In the genomic region with DNA sequence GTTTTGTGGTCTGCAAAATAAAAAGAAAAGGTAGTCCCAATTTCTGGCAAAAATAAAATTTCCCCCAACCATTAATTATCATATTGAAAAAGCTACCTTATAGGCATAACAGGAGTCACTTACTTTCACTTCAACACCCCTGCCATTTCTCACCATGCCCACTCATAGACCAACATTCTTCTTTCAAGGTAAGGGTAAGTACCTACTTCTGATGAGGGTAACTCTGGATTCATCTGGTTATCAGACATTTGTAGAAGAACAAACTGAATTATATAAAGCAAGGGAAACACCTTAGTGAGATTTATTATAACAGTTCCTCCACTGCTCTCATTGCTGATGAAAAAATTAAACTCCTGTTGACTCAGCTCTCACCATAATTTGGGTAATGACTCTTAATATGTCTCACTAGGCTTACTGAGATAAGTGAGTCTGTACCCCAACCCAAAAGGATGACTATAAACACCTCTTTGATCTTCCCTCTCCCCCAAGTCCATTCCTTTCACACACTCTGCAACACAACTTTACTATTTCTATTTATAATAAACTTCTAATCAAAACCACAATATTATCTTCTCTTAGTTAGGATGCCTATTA, we compare ENCODE assay signal across 30 cellular contexts.
"Had no signal": no experiment of that assay in that cellular context is flagged by ENCODE, and none has a peak within 500 bp of the region (broad histone marks: within the 10 kb centered on the region; RNA-seq: fewer than 3 reads in every experiment).

No MANE protein-coding gene starts in this region.

- H3K4me3 ChIP-seq: ascending aorta, breast epithelium, cardiac muscle cell, colonic mucosa, esophagus squamous epithelium, gastroesophageal sphincter had no signal

- H3K9me3 Mint-ChIP-seq: activated B cell treated with CpG ODN at 0.5 μM for 24 hours, brain had no signal

- H3K27ac ChIP-seq: ascending aorta, breast epithelium, cardiac muscle cell, colonic mucosa, epithelial cell of prostate, esophagus squamous epithelium, gastroesophageal sphincter, WERI-Rb-1 had no signal

- ATAC-seq: activated CD4-positive, CD25-positive, alpha-beta regulatory T cell treated with anti-CD3 and anti-CD28 coated beads, Interleukin-2, amount 50 U/mL, for 24 hours; activated CD8-positive, alpha-beta memory T cell treated with anti-CD3 and anti-CD28 coated beads, Interleukin-2, amount 10 ng/mL, durations not matched to agents 7 days and 5 days; gastroesophageal sphincter; T-helper 17 cell had no signal

- H3K4me1 ChIP-seq: ascending aorta, breast epithelium, colonic mucosa, esophagus squamous epithelium, gastroesophageal sphincter had no signal

- H3K36me3 ChIP-seq: ascending aorta, breast epithelium, cardiac muscle cell, colonic mucosa, esophagus squamous epithelium, gastroesophageal sphincter, WERI-Rb-1 had no signal

- H3K36me3 Mint-ChIP-seq: brain had no signal

- H3K4me3 Mint-ChIP-seq: activated B cell treated with CpG ODN at 0.5 μM for 24 hours; activated CD4-positive, alpha-beta memory T cell treated with anti-CD3 and anti-CD28 coated beads, Interleukin-2, amount 10 ng/mL, durations not matched to agents 7 days and 5 days; activated CD4-positive, alpha-beta T cell treated with anti-CD3 and anti-CD28 coated beads, Interleukin-2, amount 10 ng/mL, durations not matched to agents 7 days and 5 days; activated CD8-positive, alpha-beta memory T cell treated with anti-CD3 and anti-CD28 coated beads, Interleukin-2, amount 10 ng/mL, durations not matched to agents 7 days and 5 days; activated naive CD8-positive, alpha-beta T cell; activated T-helper 1 cell treated with anti-CD3 and anti-CD28 coated beads, Interleukin-12 subunit alpha, Interleukin-12 subunit beta, Interleukin-2, Interleukin-4 antibody, amounts not matched to agents 30 ng/mL and 10 ng/mL and 1 ng/mL, durations not matched to agents 14 hours and 24 hours and 36 hours; brain; T-helper 17 cell; T-helper 2 cell treated with Interferon-gamma antibody and Interleukin-4, amounts not matched to agents 5 μg/mL and 100 μg/mL, for 36 hours had no signal

- H3K27me3 Mint-ChIP-seq: activated B cell treated with CpG ODN at 0.5 μM for 24 hours; activated CD4-positive, alpha-beta memory T cell treated with anti-CD3 and anti-CD28 coated beads, Interleukin-2, amount 10 ng/mL, durations not matched to agents 7 days and 5 days; activated CD4-positive, alpha-beta T cell treated with anti-CD3 and anti-CD28 coated beads, Interleukin-2, amount 10 ng/mL, durations not matched to agents 7 days and 5 days; activated CD8-positive, alpha-beta memory T cell treated with anti-CD3 and anti-CD28 coated beads, Interleukin-2, amount 10 ng/mL, durations not matched to agents 7 days and 5 days; activated naive CD8-positive, alpha-beta T cell; brain; T-helper 17 cell had no signal

- H3K27ac Mint-ChIP-seq: activated B cell treated with CpG ODN at 0.5 μM for 24 hours; activated CD4-positive, alpha-beta memory T cell treated with anti-CD3 and anti-CD28 coated beads, Interleukin-2, amount 10 ng/mL, durations not matched to agents 7 days and 5 days; activated CD4-positive, alpha-beta T cell treated with anti-CD3 and anti-CD28 coated beads, Interleukin-2, amount 10 ng/mL, durations not matched to agents 7 days and 5 days; activated CD8-positive, alpha-beta memory T cell treated with anti-CD3 and anti-CD28 coated beads, Interleukin-2, amount 10 ng/mL, durations not matched to agents 7 days and 5 days; activated naive CD8-positive, alpha-beta T cell; activated T-helper 1 cell treated with anti-CD3 and anti-CD28 coated beads, Interleukin-12 subunit alpha, Interleukin-12 subunit beta, Interleukin-2, Interleukin-4 antibody, amounts not matched to agents 30 ng/mL and 10 ng/mL and 1 ng/mL, durations not matched to agents 14 hours and 24 hours and 36 hours; brain; T-helper 17 cell; T-helper 2 cell treated with Interferon-gamma antibody and Interleukin-4, amounts not matched to agents 5 μg/mL and 100 μg/mL, for 36 hours had no signal

- H3K9me3 ChIP-seq: ascending aorta, breast epithelium, colonic mucosa, esophagus squamous epithelium, gastroesophageal sphincter had no signal

- H3K4me1 Mint-ChIP-seq: activated B cell treated with CpG ODN at 0.5 μM for 24 hours; activated CD4-positive, alpha-beta memory T cell treated with anti-CD3 and anti-CD28 coated beads, Interleukin-2, amount 10 ng/mL, durations not matched to agents 7 days and 5 days; activated CD4-positive, alpha-beta T cell treated with anti-CD3 and anti-CD28 coated beads, Interleukin-2, amount 10 ng/mL, durations not matched to agents 7 days and 5 days; activated CD8-positive, alpha-beta memory T cell treated with anti-CD3 and anti-CD28 coated beads, Interleukin-2, amount 10 ng/mL, durations not matched to agents 7 days and 5 days; brain; T-helper 17 cell had no signal

- H3K27me3 ChIP-seq: ascending aorta, breast epithelium, cardiac muscle cell, colonic mucosa, esophagus squamous epithelium, gastroesophageal sphincter had no signal

- DNase-seq: activated B cell treated with CpG ODN at 0.5 μM for 24 hours; activated CD4-positive, alpha-beta memory T cell treated with anti-CD3 and anti-CD28 coated beads, Interleukin-2, amount 10 ng/mL, durations not matched to agents 7 days and 5 days; activated CD4-positive, alpha-beta T cell treated with anti-CD3 and anti-CD28 coated beads, Interleukin-2, amount 10 ng/mL, durations not matched to agents 7 days and 5 days; activated CD4-positive, alpha-beta T cell treated with anti-CD3 and anti-CD28 coated beads, Interleukin-2, amount 50 U/mL, for 4 hours; activated CD8-positive, alpha-beta memory T cell treated with anti-CD3 and anti-CD28 coated beads, Interleukin-2, amount 10 ng/mL, durations not matched to agents 7 days and 5 days; activated CD8-positive, alpha-beta memory T cell treated with anti-CD3 and anti-CD28 coated beads, Interleukin-2, amount 50 U/mL, for 4 hours; activated gamma-delta T cell; activated naive CD4-positive, alpha-beta T cell; activated T-cell treated with anti-CD3 and anti-CD28 coated beads, Interleukin-2, amount 50 U/mL, for 1 hour; activated T-cell treated with anti-CD3 and anti-CD28 coated beads, Interleukin-2, amount 50 U/mL, for 48 hours; central memory CD4-positive, alpha-beta T cell; cerebellar nuclear complex; colonic mucosa; effector CD8-positive, alpha-beta T cell; esophagus squamous epithelium; foreskin melanocyte; T-helper 1 cell; T-helper 17 cell; T1000; WERI-Rb-1 had no signal
